8 cellular contexts compared by ENCODE assay signal in the genomic region with DNA sequence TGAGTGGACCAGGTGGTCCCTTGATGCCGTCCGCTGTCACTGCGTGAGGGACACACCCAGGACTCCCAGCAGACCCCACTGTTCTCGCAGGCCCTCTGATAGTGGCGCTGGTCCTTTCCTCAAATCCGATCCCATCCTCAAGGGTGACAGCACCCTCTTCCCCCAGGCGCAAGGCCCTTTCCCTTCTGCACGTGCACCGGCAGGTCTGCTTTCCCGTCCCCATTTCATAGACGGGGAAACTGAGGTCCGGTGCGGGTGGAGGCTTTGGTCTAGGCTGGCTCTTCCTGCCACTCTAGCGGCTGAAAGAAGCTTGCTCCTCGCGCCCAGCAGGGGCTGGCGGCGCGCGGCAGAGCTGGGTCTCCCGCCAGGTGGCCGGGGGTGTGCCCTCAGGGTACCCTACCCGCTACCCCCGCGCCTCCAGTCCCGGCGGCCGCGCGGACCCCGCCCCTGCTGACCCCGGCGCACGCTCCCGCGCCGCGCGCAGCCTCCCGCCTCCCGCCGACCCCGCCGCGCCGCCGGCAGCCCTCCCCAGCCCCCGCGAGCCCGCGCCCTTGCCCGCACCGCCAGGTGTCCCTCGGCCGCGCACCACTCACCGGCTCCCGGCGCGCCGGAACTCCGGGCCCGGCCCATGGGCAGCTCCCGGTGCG. TPM values are rescaled to one million over a fixed set of nuclear protein-coding genes. Genes with fewer than 3 reads are reported as not detected.
A peak's percentile ranks its signal among the peaks of the same experiment; 100 is the strongest.
DNase-seq lines count a peak whose midpoint lies in the region; ATAC-seq and TF ChIP-seq lines count a peak whose summit lies in the region.

No MANE protein-coding gene starts in this region.

- H3K27me3 Mint-ChIP-seq in Caco-2 (ENCODE audit: insufficient read depth, unreplicated experiment), result peaks cover 11% of the 10 kb centered on the region
- peaks cover 29 to 32% of the 10 kb centered on the region in 2 donors for H3K27me3 Mint-ChIP-seq in natural killer cell treated with Interleukin-12 subunit alpha and Interleukin-12 subunit beta and Interleukin-15 and Interleukin-18, amount 100 ng/mL, for 72 hours

- H3K27ac Mint-ChIP-seq in Caco-2 (ENCODE audit: unreplicated experiment), result no peak overlapping the region
- H3K27ac Mint-ChIP-seq in natural killer cell treated with Interleukin-12 subunit alpha and Interleukin-12 subunit beta and Interleukin-15 and Interleukin-18, amount 100 ng/mL, for 72 hours, result no peak overlapping the region

- no peaks in the 10 kb centered on the region for H3K9me3 ChIP-seq in Caco-2
- H3K9me3 ChIP-seq in Panc1 (ENCODE audit: control insufficient read depth, insufficient read depth, low read depth, low read length), result no peaks in the 10 kb centered on the region
- no peaks in the 10 kb centered on the region for H3K9me3 ChIP-seq in duodenal mucosa (ENCODE audit: control insufficient read depth in 1 of 2, low read length in 2 of 2)

- peak in 1 of 2 experiments; percentile 57 for DNase-seq in Caco-2
- DNase-seq in Panc1 (ENCODE audit: low read depth, low spot score), result no peak
- DNase-seq in natural killer cell treated with Interleukin-12 subunit alpha and Interleukin-12 subunit beta and Interleukin-15 and Interleukin-18, amount 100 ng/mL, for 72 hours (ENCODE audit: low spot score), result no peak
- DNase-seq in SHP77 (lab: John Stamatoyannopoulos, UW), result no peak
- no peak for DNase-seq in posterior vena cava (ENCODE audit: low spot score)

- H3K4me3 Mint-ChIP-seq in Caco-2 (ENCODE audit: unreplicated experiment), result peak overlapping the region; percentile 50
- H3K4me3 Mint-ChIP-seq in natural killer cell treated with Interleukin-12 subunit alpha and Interleukin-12 subunit beta and Interleukin-15 and Interleukin-18, amount 100 ng/mL, for 72 hours, result peak overlapping the region; percentile 24

- in situ Hi-C loops in Panc1 (cut with HindIII; ENCODE audit: low pct_unique_long_range_greater_than_20kb, low sequenced_read_pairs), result no loop called here

- H3K9me3 Mint-ChIP-seq in Caco-2 (ENCODE audit: unreplicated experiment), result no peaks in the 10 kb centered on the region
- no peaks in the 10 kb centered on the region for H3K9me3 Mint-ChIP-seq in natural killer cell treated with Interleukin-12 subunit alpha and Interleukin-12 subunit beta and Interleukin-15 and Interleukin-18, amount 100 ng/mL, for 72 hours

- no peaks in the 10 kb centered on the region for H3K36me3 Mint-ChIP-seq in Caco-2 (ENCODE audit: insufficient read depth, unreplicated experiment)
- peaks cover under 1% of the 10 kb centered on the region for H3K36me3 Mint-ChIP-seq in natural killer cell treated with Interleukin-12 subunit alpha and Interleukin-12 subunit beta and Interleukin-15 and Interleukin-18, amount 100 ng/mL, for 72 hours

- H3K9ac ChIP-seq in duodenal mucosa (ENCODE audit: low read depth in 1 of 2, low read length in 2 of 2), result no peak overlapping the region

- intact Hi-C loops in Caco-2 (cut with micrococcal nuclease; ENCODE audit: unreplicated experiment), result loop anchor here (10.0 kb wide), 2 partner anchors 84 to 266 kb away; no protein-coding TSS in a partner anchor
- intact Hi-C loops in Panc1 (cut with micrococcal nuclease; ENCODE audit: unreplicated experiment), result loop anchor here (5.0 to 10.0 kb wide), 2 partner anchors 81 to 116 kb away; no protein-coding TSS in a partner anchor
- intact Hi-C loops in posterior vena cava (cut with DNase I), result no loop called here

- peaks cover 6% of the 10 kb centered on the region for H3K4me1 Mint-ChIP-seq in Caco-2 (ENCODE audit: low read depth, unreplicated experiment)
- peaks cover 4% of the 10 kb centered on the region in 2 donors for H3K4me1 Mint-ChIP-seq in natural killer cell treated with Interleukin-12 subunit alpha and Interleukin-12 subunit beta and Interleukin-15 and Interleukin-18, amount 100 ng/mL, for 72 hours (ENCODE audit: low read depth in 2 of 2)

- CTCF ChIA-PET in Caco-2 (lab: Charles Lee) (interaction anchor here (0.5 to 2.0 kb wide), 7 partner anchors 24 to 482 kb away, joined by 3 to 9 read pairs (median 4); no protein-coding TSS in a partner anchor), Panc1 (lab: Charles Lee) (interaction anchor here (1.0 to 1.9 kb wide), 4 partner anchors 26 to 91 kb away, joined by 3 to 7 read pairs (median 3); no protein-coding TSS in a partner anchor)

- H3K36me3 ChIP-seq in Caco-2 (ENCODE audit: control insufficient read depth, insufficient read depth, low read length) (no peaks in the 10 kb centered on the region), Panc1 (ENCODE audit: control insufficient read depth, insufficient read depth, low read length) (no peaks in the 10 kb centered on the region), duodenal mucosa (ENCODE audit: control insufficient read depth in 1 of 2, insufficient read depth in 2 of 2, low read length in 2 of 2) (no peaks in the 10 kb centered on the region)

- H3K4me1 ChIP-seq in Caco-2 (peaks cover 7% of the 10 kb centered on the region), Panc1 (ENCODE audit: control insufficient read depth, insufficient read depth, low read length) (peaks cover 6% of the 10 kb centered on the region; the same call in 1 of the 2 replicates), duodenal mucosa (ENCODE audit: control insufficient read depth in 1 of 2, insufficient read depth in 2 of 2, low read length in 2 of 2) (peaks cover 4 to 6% of the 10 kb centered on the region in 2 donors)

- POLR2A ChIA-PET in Caco-2 (lab: Charles Lee), result no interaction called here
- POLR2A ChIA-PET in Panc1 (lab: Charles Lee), result no interaction called here

- H3K27me3 ChIP-seq in Caco-2 (replicated peaks; ENCODE audit: control insufficient read depth, insufficient read depth, low read length), result no peaks in the 10 kb centered on the region
- H3K27me3 ChIP-seq in Panc1 (ENCODE audit: control insufficient read depth, insufficient read depth, low read length), result no peaks in the 10 kb centered on the region
- H3K27me3 ChIP-seq in duodenal mucosa (ENCODE audit: control insufficient read depth in 1 of 2, insufficient read depth in 2 of 2, low read length in 2 of 2), result peaks cover 12% of the 10 kb centered on the region in 2 donors

- peak overlapping the region; percentile 53 for H3K4me3 ChIP-seq in Caco-2 (ENCODE audit: low read depth, low read length)
- peak overlapping the region; percentile 43 to 46; a peak in 3 of 4 replicates for H3K4me3 ChIP-seq in Panc1 (ENCODE audit: low read depth in 2 of 2, low read length in 2 of 2)
- peak overlapping the region; percentile 46 to 55 for H3K4me3 ChIP-seq in duodenal mucosa (ENCODE audit: low read depth in 1 of 2, low read length in 2 of 2)

- ATAC-seq in GM21576 (IDR thresholded peaks at IDR 0.05; ENCODE audit: unreplicated experiment) (peak; percentile 19), Panc1 (peak; percentile 78), HG03196 (IDR thresholded peaks at IDR 0.05; ENCODE audit: unreplicated experiment) (no peak)
- ATAC-seq in natural killer cell treated with Interleukin-12 subunit alpha and Interleukin-12 subunit beta and Interleukin-15 and Interleukin-18, amount 100 ng/mL, for 72 hours, result peak; percentile 21 to 41

- H3K27ac ChIP-seq in Panc1 (ENCODE audit: low read length) (no peak overlapping the region), duodenal mucosa (ENCODE audit: low read depth, low read length) (no peak overlapping the region)

- TF ChIP-seq CTCF in Caco-2 (IDR thresholded peaks at IDR 0.05; ENCODE audit: insufficient read depth in 1 of 2, low read depth in 1 of 2, low read length in 1 of 2, severe bottlenecking in 1 of 2, unreplicated experiment in 1 of 2), result peak in 1 of 2 experiments; percentile 37
- TF ChIP-seq CTCF in Panc1 (IDR thresholded peaks at IDR 0.05), result no peak

- BruUV-seq in Caco-2 (replicated peaks; lab: Mats Ljungman, UMichigan) (no TSS peak), Panc1 (replicated peaks; lab: Mats Ljungman, UMichigan) (no TSS peak)

RNA-seq across cellular contexts. Expression of a gene that starts 0.5 kb away (rescaled TPM):
- total RNA-seq in Caco-2 (2022), result not detected in 2 replicates
- 0.49 TPM for total RNA-seq in Panc1 (2021; ENCODE audit: unreplicated experiment)
- polyA plus RNA-seq in Panc1 (2012; ENCODE audit: insufficient read length), result 0.88 TPM
- total RNA-seq in natural killer cell treated with Interleukin-12 subunit alpha and Interleukin-12 subunit beta and Interleukin-15 and Interleukin-18, amount 100 ng/mL, for 72 hours, result not detected
- total RNA-seq in posterior vena cava, result under 1 TPM in 1 of 2 donors, not detected in 1; 0.24 TPM

Comparison
In these comparisons a context has a peak if more than half of its experiments do, and no peak if none do; other contexts are left out.
1. intact Hi-C loops: an anchor here in Caco-2 (10.0 kb wide) and Panc1 (5.0 to 10.0 kb wide); none called in posterior vena cava.